ENCODE assay signal across 14 cellular contexts in the genomic region with DNA sequence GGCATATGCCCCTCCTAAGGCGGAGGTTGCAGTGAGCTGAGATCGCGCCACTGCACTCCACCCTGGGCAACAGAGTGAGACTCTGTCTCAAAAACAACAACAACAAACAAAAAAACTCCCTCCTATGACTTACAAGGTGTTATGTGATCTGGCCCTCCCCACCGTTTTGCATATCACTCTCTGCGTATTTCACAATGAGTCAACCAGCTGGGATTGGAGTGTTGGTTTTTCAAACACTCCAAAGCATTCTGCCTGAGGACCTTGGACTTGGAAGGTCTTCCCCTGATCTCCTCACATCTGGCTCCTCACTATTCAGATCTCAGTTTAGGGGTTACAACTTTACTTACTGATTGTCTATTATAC. TPM values are rescaled to one million over a fixed set of nuclear protein-coding genes. Genes with fewer than 3 reads are reported as not detected.
DNase-seq lines count a peak whose midpoint lies in the region; ATAC-seq and TF ChIP-seq lines count a peak whose summit lies in the region.
"Had no signal": no experiment of that assay in that cellular context is flagged by ENCODE, and none has a peak within 500 bp of the region (broad histone marks: within the 10 kb centered on the region; RNA-seq: fewer than 3 reads in every experiment).

No MANE protein-coding gene starts in this region.

- H3K4me3 Mint-ChIP-seq in MCF 10A (ENCODE audit: unreplicated experiment) (peak overlapping the region; percentile 25), T-helper 17 cell (no peak overlapping the region)
- H3K4me3 Mint-ChIP-seq: naive thymus-derived CD4-positive, alpha-beta T cell; stimulated activated naive B cell treated with anti-CD40 and anti-IgM and Interleukin-4, amounts not matched to agents 10 μg/mL and 1 μg/mL and 100 μg/mL, for 72 hours had no signal

- TF ChIP-seq EP300 in SK-N-SH (IDR thresholded peaks at IDR 0.05; ENCODE audit: borderline replicate concordance in 1 of 2, low read depth in 1 of 2, low read length in 1 of 2), result no peak

- H3K79me2 ChIP-seq in SK-N-SH (ENCODE audit: insufficient read depth), result no peaks in the 10 kb centered on the region

- no peak overlapping the region for H3K4me2 ChIP-seq in SK-N-SH

- CTCF ChIA-PET in MCF 10A (lab: Yijun Ruan, JAX), result interaction anchor here (0.5 to 3.3 kb wide), 7 partner anchors 9 to 272 kb away, joined by 3 to 27 read pairs (median 4); partner anchors contain the start of gene BORCS5
- CTCF ChIA-PET in SK-N-SH (lab: Yijun Ruan, JAX), result interaction anchor here (0.7 to 3.2 kb wide), 10 partner anchors 9 to 300 kb away, joined by 3 to 18 read pairs (median 4); partner anchors contain the start of genes BORCS5 and MANSC1

- no peak overlapping the region for H3K4me3 ChIP-seq in breast epithelium
- no peak overlapping the region for H3K4me3 ChIP-seq in SK-N-SH (ENCODE audit: low read depth in 2 of 2, low read length in 1 of 2)

- H3K9me2 ChIP-seq in SK-N-SH, result no peaks in the 10 kb centered on the region

- no peak overlapping the region for H3K9ac ChIP-seq in SK-N-SH

- no peak overlapping the region for H3K27ac Mint-ChIP-seq in MCF 10A (ENCODE audit: low read depth, unreplicated experiment)
- H3K27ac Mint-ChIP-seq in T-helper 17 cell, result no peak overlapping the region
- H3K27ac Mint-ChIP-seq: stimulated activated naive B cell treated with anti-CD40 and anti-IgM and Interleukin-4, amounts not matched to agents 10 μg/mL and 1 μg/mL and 100 μg/mL, for 72 hours had no signal

- no peaks in the 10 kb centered on the region for H3K9me3 Mint-ChIP-seq in MCF 10A (ENCODE audit: unreplicated experiment)
- H3K9me3 Mint-ChIP-seq: naive thymus-derived CD4-positive, alpha-beta T cell; stimulated activated naive B cell treated with anti-CD40 and anti-IgM and Interleukin-4, amounts not matched to agents 10 μg/mL and 1 μg/mL and 100 μg/mL, for 72 hours had no signal

- no peaks in the 10 kb centered on the region for H3K36me3 ChIP-seq in breast epithelium
- H3K36me3 ChIP-seq in SK-N-SH (replicated peaks in 1 of 2; ENCODE audit: control insufficient read depth in 1 of 2, insufficient read depth in 2 of 2, low read length in 1 of 2), result no peaks in the 10 kb centered on the region

- 91% methylated on average over 5 of the region's 5 CpGs for WGBS in SK-N-SH (ENCODE audit: low lambda C conversion rate)

- no peak for TF ChIP-seq RAD21 in SK-N-SH (IDR thresholded peaks at IDR 0.05; ENCODE audit: low read length)

- BruUV-seq in MCF 10A (replicated peaks; lab: Mats Ljungman, UMichigan), result no TSS peak

- no peaks in the 10 kb centered on the region for H4K20me1 ChIP-seq in SK-N-SH (ENCODE audit: insufficient read depth)

- peaks cover 10% of the 10 kb centered on the region for H3K36me3 Mint-ChIP-seq in MCF 10A (ENCODE audit: insufficient read depth, unreplicated experiment)
- peaks cover 5% of the 10 kb centered on the region for H3K36me3 Mint-ChIP-seq in T-helper 17 cell (ENCODE audit: low read depth)
- H3K36me3 Mint-ChIP-seq: stimulated activated naive B cell treated with anti-CD40 and anti-IgM and Interleukin-4, amounts not matched to agents 10 μg/mL and 1 μg/mL and 100 μg/mL, for 72 hours had no signal

- no peak overlapping the region for H3K27ac ChIP-seq in breast epithelium
- peak overlapping the region; percentile 3 for H3K27ac ChIP-seq in epithelial cell of prostate
- no peak overlapping the region for H3K27ac ChIP-seq in SK-N-SH (ENCODE audit: low read depth in 2 of 2, low read length in 1 of 2)

- POLR2A ChIA-PET in MCF 10A (lab: Yijun Ruan, JAX) (interaction anchor here (0.6 to 1.1 kb wide), 5 partner anchors 14 to 381 kb away, joined by 3 to 4 read pairs (median 3); partner anchors contain the start of genes CDKN1B and MANSC1), SK-N-SH (lab: Yijun Ruan, JAX) (no interaction called here)

- H3K4me1 ChIP-seq in breast epithelium (no peaks in the 10 kb centered on the region), SK-N-SH (ENCODE audit: control insufficient read depth in 1 of 2, insufficient read depth in 2 of 2, low read depth in 1 of 2, low read length in 1 of 2) (peaks cover 11 to 15% of the 10 kb centered on the region in 2 experiments; a peak in 2 of 4 replicates)

- no peaks in the 10 kb centered on the region for H3K27me3 Mint-ChIP-seq in MCF 10A (ENCODE audit: insufficient read depth, unreplicated experiment)
- peaks cover 8% of the 10 kb centered on the region for H3K27me3 Mint-ChIP-seq in T-helper 17 cell
- H3K27me3 Mint-ChIP-seq: naive thymus-derived CD4-positive, alpha-beta T cell had no signal

- H3K27me3 ChIP-seq in breast epithelium (no peaks in the 10 kb centered on the region), SK-N-SH (ENCODE audit: insufficient read depth) (no peaks in the 10 kb centered on the region)

- TF ChIP-seq CTCF in MCF 10A (IDR thresholded peaks at IDR 0.05; ENCODE audit: unreplicated experiment), result no peak
- no peak for TF ChIP-seq CTCF in breast epithelium (IDR thresholded peaks at IDR 0.05)
- TF ChIP-seq CTCF in SK-N-SH (IDR thresholded peaks at IDR 0.05), result no peak

- DNase-seq in MCF 10A (ENCODE audit: unreplicated experiment) (peak; percentile 78), breast epithelium (ENCODE audit: low spot score in 2 of 2) (no peak), epithelial cell of prostate (ENCODE audit: low read depth, low spot score) (no peak), cerebellar cortex (ENCODE audit: low spot score) (no peak), T-helper 17 cell (no peak), SK-N-SH (no peak)
- no peak for DNase-seq in stimulated activated CD4-positive, alpha-beta T cell treated with anti-CD3 and anti-CD28 coated beads, Interleukin-4, amount 100 ng/mL, for 24 hours
- DNase-seq: ACHN; activated CD8-positive, alpha-beta memory T cell treated with anti-CD3 and anti-CD28 coated beads, Interleukin-2, amount 50 U/mL, for 4 hours; naive thymus-derived CD4-positive, alpha-beta T cell; NCI-H2081; stimulated activated naive B cell treated with anti-CD40 and anti-IgM and Interleukin-4, amounts not matched to agents 10 μg/mL and 1 μg/mL and 100 μg/mL, for 72 hours; T-helper 9 cell had no signal

- TF ChIP-seq POLR2A in breast epithelium (IDR thresholded peaks at IDR 0.05), result no peak

- intact Hi-C loops in MCF 10A (cut with micrococcal nuclease), result no loop called here
- intact Hi-C loops in breast epithelium (cut with DNase I; ENCODE audit: low total_unique reads), result no loop called here

- H3K9me3 ChIP-seq in breast epithelium, result no peaks in the 10 kb centered on the region
- no peaks in the 10 kb centered on the region for H3K9me3 ChIP-seq in T-helper 17 cell (ENCODE audit: control insufficient read depth, low read length, poor library complexity, severe bottlenecking)
- no peaks in the 10 kb centered on the region for H3K9me3 ChIP-seq in SK-N-SH

- peaks cover 35% of the 10 kb centered on the region for H3K4me1 Mint-ChIP-seq in MCF 10A (ENCODE audit: insufficient read depth, unreplicated experiment)
- peaks cover 14% of the 10 kb centered on the region for H3K4me1 Mint-ChIP-seq in T-helper 17 cell

- no peak overlapping the region for H2AFZ ChIP-seq in SK-N-SH (ENCODE audit: low read depth)

- ATAC-seq in HG03442 (IDR thresholded peaks at IDR 0.05; ENCODE audit: unreplicated experiment) (peak; percentile 68), T-helper 17 cell (no peak)
- ATAC-seq: naive thymus-derived CD4-positive, alpha-beta T cell had no signal

- H3F3A ChIP-seq in SK-N-SH (replicated peaks; ENCODE audit: insufficient read depth), result peaks cover 13% of the 10 kb centered on the region

TF ChIP-seq in SK-N-SH, 30 proteins besides CTCF, POLR2A, EP300 and RAD21 (continues in another document):
- no peak for TF ChIP-seq POLR2AphosphoS5 (IDR thresholded peaks at IDR 0.05; ENCODE audit: low read depth, low read length)
- TF ChIP-seq, protein P1, sequence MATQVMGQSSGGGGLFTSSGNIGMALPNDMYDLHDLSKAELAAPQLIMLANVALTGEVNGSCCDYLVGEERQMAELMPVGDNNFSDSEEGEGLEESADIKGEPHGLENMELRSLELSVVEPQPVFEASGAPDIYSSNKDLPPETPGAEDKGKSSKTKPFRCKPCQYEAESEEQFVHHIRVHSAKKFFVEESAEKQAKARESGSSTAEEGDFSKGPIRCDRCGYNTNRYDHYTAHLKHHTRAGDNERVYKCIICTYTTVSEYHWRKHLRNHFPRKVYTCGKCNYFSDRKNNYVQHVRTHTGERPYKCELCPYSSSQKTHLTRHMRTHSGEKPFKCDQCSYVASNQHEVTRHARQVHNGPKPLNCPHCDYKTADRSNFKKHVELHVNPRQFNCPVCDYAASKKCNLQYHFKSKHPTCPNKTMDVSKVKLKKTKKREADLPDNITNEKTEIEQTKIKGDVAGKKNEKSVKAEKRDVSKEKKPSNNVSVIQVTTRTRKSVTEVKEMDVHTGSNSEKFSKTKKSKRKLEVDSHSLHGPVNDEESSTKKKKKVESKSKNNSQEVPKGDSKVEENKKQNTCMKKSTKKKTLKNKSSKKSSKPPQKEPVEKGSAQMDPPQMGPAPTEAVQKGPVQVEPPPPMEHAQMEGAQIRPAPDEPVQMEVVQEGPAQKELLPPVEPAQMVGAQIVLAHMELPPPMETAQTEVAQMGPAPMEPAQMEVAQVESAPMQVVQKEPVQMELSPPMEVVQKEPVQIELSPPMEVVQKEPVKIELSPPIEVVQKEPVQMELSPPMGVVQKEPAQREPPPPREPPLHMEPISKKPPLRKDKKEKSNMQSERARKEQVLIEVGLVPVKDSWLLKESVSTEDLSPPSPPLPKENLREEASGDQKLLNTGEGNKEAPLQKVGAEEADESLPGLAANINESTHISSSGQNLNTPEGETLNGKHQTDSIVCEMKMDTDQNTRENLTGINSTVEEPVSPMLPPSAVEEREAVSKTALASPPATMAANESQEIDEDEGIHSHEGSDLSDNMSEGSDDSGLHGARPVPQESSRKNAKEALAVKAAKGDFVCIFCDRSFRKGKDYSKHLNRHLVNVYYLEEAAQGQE (IDR thresholded peaks at IDR 0.05; ENCODE audit: low read depth, low read length), result no peak

RNA-seq across cellular contexts. Expression of gene MANSC1, which starts 14.0 kb away (rescaled TPM):
- total RNA-seq in MCF 10A (2022), result 9.9 and 10.1 TPM in 2 replicates
- total RNA-seq in breast epithelium, result 10 to 100 TPM; 16.3 to 24.9 (median 18.7) TPM
- under 1 TPM in 1 of 2 donors, not detected in 1; 0.12 TPM for total RNA-seq in T-helper 17 cell
- 2.9 and 3.7 TPM in 2 replicates for polyA plus RNA-seq in SK-N-SH (2012; rRNA removed)
- 4.7 and 5.1 TPM in 2 replicates for polyA plus RNA-seq in SK-N-SH (2012; cell fraction: cytosol; rRNA removed)
- polyA plus RNA-seq in SK-N-SH (2012; cell fraction: nucleus; rRNA removed), result 1.2 and 1.7 TPM in 2 replicates

RNA-seq across cellular contexts. Expression of gene BORCS5, which starts 20.8 kb away (rescaled TPM):
- total RNA-seq in MCF 10A (2022) (11.0 and 15.3 TPM in 2 replicates), breast epithelium (10 to 100 TPM; 13.5 to 20.3 (median 17.4) TPM), T-helper 17 cell (10 to 100 TPM; 35.0 to 48.4 TPM)
- 13.6 and 16.3 TPM in 2 replicates for polyA plus RNA-seq in SK-N-SH (2012; rRNA removed)
- 10.4 and 11.8 TPM in 2 replicates for polyA plus RNA-seq in SK-N-SH (2012; cell fraction: cytosol; rRNA removed)
- 10.6 and 13.9 TPM in 2 replicates for polyA plus RNA-seq in SK-N-SH (2012; cell fraction: nucleus; rRNA removed)
